Comparison of ENCODE assay signal across 26 cellular contexts in genomic region chr2:164046040-164046439, GRCh38.
"Had no signal": no experiment of that assay in that cellular context is flagged by ENCODE, and none has a peak within 500 bp of the region (broad histone marks: within the 10 kb centered on the region; RNA-seq: fewer than 3 reads in every experiment).

No MANE protein-coding gene starts in this region.

- H3K9me3 Mint-ChIP-seq: activated naive CD8-positive, alpha-beta T cell treated with anti-CD3 and anti-CD28 coated beads, Interleukin-2, amount 50 U/mL, for 24 hours; activated T-helper 2 cell treated with anti-CD3 and anti-CD28 coated beads, Interferon-gamma antibody, Interleukin-2, Interleukin-4, amounts not matched to agents 10 μg/mL and 5 μg/mL and 100 μg/mL, durations not matched to agents 14 hours and 24 hours and 36 hours; dendritic cell treated with granulocyte-macrophage colony-stimulating factor and Interleukin-4, amounts not matched to agents 40 ng/mL and 50 ng/mL, for 4 days had no signal

- H3K4me3 ChIP-seq: pancreas, prostate gland, smooth muscle cell, upper lobe of left lung had no signal

- H3K36me3 ChIP-seq: pancreas, prostate gland, upper lobe of left lung had no signal

- DNase-seq: activated CD4-positive, alpha-beta T cell treated with anti-CD3 and anti-CD28 coated beads for 36 hours; activated CD4-positive, CD25-positive, alpha-beta regulatory T cell; activated CD8-positive, alpha-beta memory T cell treated with anti-CD3 and anti-CD28 coated beads, Interleukin-2, amount 10 ng/mL, durations not matched to agents 7 days and 5 days; activated CD8-positive, alpha-beta T cell treated with anti-CD3 and anti-CD28 coated beads, Interleukin-2, amount 10 ng/mL, durations not matched to agents 7 days and 5 days; activated naive CD8-positive, alpha-beta T cell treated with anti-CD3 and anti-CD28 coated beads, Interleukin-2, amount 50 U/mL, for 24 hours; activated T-cell treated with anti-CD3 and anti-CD28 coated beads, Interleukin-2, amount 50 U/mL, for 48 hours; amygdala; glutamatergic neuron; left colon; naive thymus-derived CD8-positive, alpha-beta T cell; nucleus accumbens; pancreas; stimulated activated CD4-positive, alpha-beta T cell treated with anti-CD3 and anti-CD28 coated beads, Interleukin-1b, Interleukin-23, amount 100 ng/mL, for 48 hours; stimulated activated CD4-positive, alpha-beta T cell treated with anti-CD3 and anti-CD28 coated beads, Interleukin-4, amount 100 ng/mL, for 4 hours; stimulated activated CD8-positive, alpha-beta memory T cell treated with anti-CD3 and anti-CD28 coated beads, Interleukin-4, amount 100 ng/mL, for 48 hours; stimulated activated naive CD8-positive, alpha-beta T cell treated with anti-CD3 and anti-CD28 coated beads, Interleukin-15, amount 100 ng/mL, for 72 hours; substantia nigra; upper lobe of left lung had no signal

- H3K4me2 ChIP-seq: smooth muscle cell had no signal

- H3K27me3 ChIP-seq: pancreas, upper lobe of left lung had no signal

- H3K4me1 Mint-ChIP-seq: activated CD4-positive, alpha-beta T cell treated with anti-CD3 and anti-CD28 coated beads for 36 hours; activated CD8-positive, alpha-beta memory T cell treated with anti-CD3 and anti-CD28 coated beads, Interleukin-2, amount 10 ng/mL, durations not matched to agents 7 days and 5 days; activated naive CD4-positive, alpha-beta T cell treated with anti-CD3 and anti-CD28 coated beads, Interleukin-2, amount 50 U/mL, for 24 hours; activated naive CD8-positive, alpha-beta T cell treated with anti-CD3 and anti-CD28 coated beads, Interleukin-2, amount 50 U/mL, for 24 hours; central memory CD8-positive, alpha-beta T cell; naive thymus-derived CD8-positive, alpha-beta T cell; stimulated activated memory B cell treated with anti-CD40 and anti-IgM and Interleukin-4, amounts not matched to agents 10 μg/mL and 1 μg/mL and 100 μg/mL, for 72 hours; stimulated activated naive CD8-positive, alpha-beta T cell treated with anti-CD3 and anti-CD28 coated beads, Interleukin-15, amount 100 ng/mL, for 72 hours had no signal

- H3K27me3 Mint-ChIP-seq: activated CD4-positive, alpha-beta T cell treated with anti-CD3 and anti-CD28 coated beads for 36 hours; activated CD8-positive, alpha-beta memory T cell treated with anti-CD3 and anti-CD28 coated beads, Interleukin-2, amount 10 ng/mL, durations not matched to agents 7 days and 5 days; activated naive CD4-positive, alpha-beta T cell treated with anti-CD3 and anti-CD28 coated beads, Interleukin-2, amount 50 U/mL, for 24 hours; activated naive CD8-positive, alpha-beta T cell treated with anti-CD3 and anti-CD28 coated beads, Interleukin-2, amount 50 U/mL, for 24 hours; central memory CD8-positive, alpha-beta T cell; dendritic cell treated with granulocyte-macrophage colony-stimulating factor and Interleukin-4, amounts not matched to agents 40 ng/mL and 50 ng/mL, for 4 days; naive thymus-derived CD8-positive, alpha-beta T cell; stimulated activated memory B cell treated with anti-CD40 and anti-IgM and Interleukin-4, amounts not matched to agents 10 μg/mL and 1 μg/mL and 100 μg/mL, for 72 hours; stimulated activated naive CD8-positive, alpha-beta T cell treated with anti-CD3 and anti-CD28 coated beads, Interleukin-15, amount 100 ng/mL, for 72 hours had no signal

- H3K36me3 Mint-ChIP-seq: activated CD8-positive, alpha-beta memory T cell treated with anti-CD3 and anti-CD28 coated beads, Interleukin-2, amount 10 ng/mL, durations not matched to agents 7 days and 5 days; activated naive CD4-positive, alpha-beta T cell treated with anti-CD3 and anti-CD28 coated beads, Interleukin-2, amount 50 U/mL, for 24 hours; naive thymus-derived CD8-positive, alpha-beta T cell; stimulated activated memory B cell treated with anti-CD40 and anti-IgM and Interleukin-4, amounts not matched to agents 10 μg/mL and 1 μg/mL and 100 μg/mL, for 72 hours had no signal

- H3K4me1 ChIP-seq: pancreas, prostate gland, upper lobe of left lung had no signal

- ATAC-seq: activated CD4-positive, alpha-beta T cell treated with anti-CD3 and anti-CD28 coated beads for 36 hours; activated CD8-positive, alpha-beta memory T cell treated with anti-CD3 and anti-CD28 coated beads, Interleukin-2, amount 10 ng/mL, durations not matched to agents 7 days and 5 days; activated CD8-positive, alpha-beta T cell treated with anti-CD3 and anti-CD28 coated beads, Interleukin-2, amount 10 ng/mL, durations not matched to agents 7 days and 5 days; activated naive CD8-positive, alpha-beta T cell treated with anti-CD3 and anti-CD28 coated beads, Interleukin-2, amount 50 U/mL, for 24 hours; left colon; naive thymus-derived CD8-positive, alpha-beta T cell; pancreas; stimulated activated memory B cell treated with anti-CD40 and anti-IgM and Interleukin-4, amounts not matched to agents 10 μg/mL and 1 μg/mL and 100 μg/mL, for 72 hours; stimulated activated naive CD8-positive, alpha-beta T cell treated with anti-CD3 and anti-CD28 coated beads, Interleukin-15, amount 100 ng/mL, for 72 hours had no signal

- H3K4me3 Mint-ChIP-seq: activated CD4-positive, alpha-beta T cell treated with anti-CD3 and anti-CD28 coated beads for 36 hours; activated CD8-positive, alpha-beta memory T cell treated with anti-CD3 and anti-CD28 coated beads, Interleukin-2, amount 10 ng/mL, durations not matched to agents 7 days and 5 days; activated CD8-positive, alpha-beta T cell treated with anti-CD3 and anti-CD28 coated beads, Interleukin-2, amount 10 ng/mL, durations not matched to agents 7 days and 5 days; activated naive CD4-positive, alpha-beta T cell treated with anti-CD3 and anti-CD28 coated beads, Interleukin-2, amount 50 U/mL, for 24 hours; activated naive CD8-positive, alpha-beta T cell treated with anti-CD3 and anti-CD28 coated beads, Interleukin-2, amount 50 U/mL, for 24 hours; central memory CD8-positive, alpha-beta T cell; dendritic cell treated with granulocyte-macrophage colony-stimulating factor and Interleukin-4, amounts not matched to agents 40 ng/mL and 50 ng/mL, for 4 days; naive thymus-derived CD8-positive, alpha-beta T cell; neural crest cell; stimulated activated memory B cell treated with anti-CD40 and anti-IgM and Interleukin-4, amounts not matched to agents 10 μg/mL and 1 μg/mL and 100 μg/mL, for 72 hours; stimulated activated naive CD8-positive, alpha-beta T cell treated with anti-CD3 and anti-CD28 coated beads, Interleukin-15, amount 100 ng/mL, for 72 hours had no signal

- H3K27ac ChIP-seq: pancreas, prostate gland, upper lobe of left lung had no signal

- H3K27ac Mint-ChIP-seq: activated CD4-positive, alpha-beta T cell treated with anti-CD3 and anti-CD28 coated beads for 36 hours; activated CD8-positive, alpha-beta memory T cell treated with anti-CD3 and anti-CD28 coated beads, Interleukin-2, amount 10 ng/mL, durations not matched to agents 7 days and 5 days; activated CD8-positive, alpha-beta T cell treated with anti-CD3 and anti-CD28 coated beads, Interleukin-2, amount 10 ng/mL, durations not matched to agents 7 days and 5 days; activated naive CD4-positive, alpha-beta T cell treated with anti-CD3 and anti-CD28 coated beads, Interleukin-2, amount 50 U/mL, for 24 hours; activated naive CD8-positive, alpha-beta T cell treated with anti-CD3 and anti-CD28 coated beads, Interleukin-2, amount 50 U/mL, for 24 hours; activated T-helper 2 cell treated with anti-CD3 and anti-CD28 coated beads, Interferon-gamma antibody, Interleukin-2, Interleukin-4, amounts not matched to agents 10 μg/mL and 5 μg/mL and 100 μg/mL, durations not matched to agents 14 hours and 24 hours and 36 hours; dendritic cell treated with granulocyte-macrophage colony-stimulating factor and Interleukin-4, amounts not matched to agents 40 ng/mL and 50 ng/mL, for 4 days; naive thymus-derived CD8-positive, alpha-beta T cell; stimulated activated memory B cell treated with anti-CD40 and anti-IgM and Interleukin-4, amounts not matched to agents 10 μg/mL and 1 μg/mL and 100 μg/mL, for 72 hours; stimulated activated naive CD8-positive, alpha-beta T cell treated with anti-CD3 and anti-CD28 coated beads, Interleukin-15, amount 100 ng/mL, for 72 hours had no signal
